Comparison of ENCODE assay signal across 10 cellular contexts in the genomic region with DNA sequence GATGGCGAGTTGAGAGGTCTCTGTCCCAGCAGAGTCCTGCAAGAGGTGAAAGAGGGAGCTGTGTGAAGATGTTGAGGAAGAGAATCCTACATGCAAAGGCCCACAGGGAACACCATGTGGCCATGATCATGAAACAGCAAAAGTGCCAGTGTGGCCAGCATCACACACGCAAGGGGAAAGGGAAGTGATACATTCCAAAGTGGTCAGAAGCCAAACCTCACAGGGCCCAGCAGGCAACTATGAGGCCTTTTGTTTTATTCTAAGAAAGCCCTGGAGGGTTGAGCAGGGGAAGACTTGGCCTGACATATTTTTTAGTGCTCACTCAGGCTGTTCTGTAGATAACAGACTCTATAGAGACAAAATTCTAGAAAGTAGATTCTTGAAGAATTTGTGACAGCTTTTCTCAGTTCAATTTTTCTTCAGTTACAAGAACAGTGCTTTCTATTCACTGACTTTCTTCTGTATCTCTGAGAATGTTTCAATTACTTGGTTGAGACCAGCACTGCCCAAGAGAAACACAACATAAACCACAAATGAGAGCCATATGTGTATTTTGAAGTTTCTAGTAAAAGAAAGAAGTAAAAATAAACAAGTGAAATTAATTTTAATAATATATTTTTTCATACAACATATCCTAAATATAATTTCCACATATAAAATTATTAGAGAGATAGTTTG.
DNase-seq lines count a peak whose midpoint lies in the region; ATAC-seq and TF ChIP-seq lines count a peak whose summit lies in the region.
"Had no signal": no experiment of that assay in that cellular context is flagged by ENCODE, and none has a peak within 500 bp of the region (broad histone marks: within the 10 kb centered on the region; RNA-seq: fewer than 3 reads in every experiment).

No MANE protein-coding gene starts in this region.

- H3K27me3 ChIP-seq in fibroblast of lung (ENCODE audit: control insufficient read depth, insufficient read depth, low read length) = no peaks in the 10 kb centered on the region

- TF ChIP-seq POLR2A in NB4 (IDR thresholded peaks at IDR 0.05; ENCODE audit: extremely low read depth, insufficient read length) = no peak

- H2AFZ ChIP-seq in fibroblast of lung (ENCODE audit: low read length) = no peak overlapping the region

- peak; percentile 26 for DNase-seq in SKM-1 treated with dmso at 0.1 percent for 144 hours (lab: John Stamatoyannopoulos, UW; ENCODE audit: unreplicated experiment)
- DNase-seq in SKM-1 (lab: John Stamatoyannopoulos, UW; ENCODE audit: unreplicated experiment) = no peak
- peak; percentile 51 for DNase-seq in NB4 (ENCODE audit: low read depth)
- DNase-seq in fibroblast of lung (ENCODE audit: low read depth in 2 of 2) = peak; percentile 14 to 63
- peak; percentile 60 for DNase-seq in stromal cell of bone marrow (ENCODE audit: low read depth)
- no peak for DNase-seq in chondrocyte (ENCODE audit: low spot score)
- DNase-seq in activated naive CD8-positive, alpha-beta T cell treated with anti-CD3 and anti-CD28 coated beads, Interleukin-2, amount 50 U/mL, for 24 hours = no peak
- DNase-seq: NCI-H69 had no signal

- no peaks in the 10 kb centered on the region for H3K9me3 ChIP-seq in fibroblast of lung (ENCODE audit: control insufficient read depth, insufficient read depth, low read depth, low read length)

- H3K4me2 ChIP-seq in fibroblast of lung (ENCODE audit: extremely low read depth, insufficient read depth, low read length) = no peak overlapping the region

- no peak for ATAC-seq in GM21529 (IDR thresholded peaks at IDR 0.05; ENCODE audit: unreplicated experiment)
- ATAC-seq in activated naive CD8-positive, alpha-beta T cell treated with anti-CD3 and anti-CD28 coated beads, Interleukin-2, amount 50 U/mL, for 24 hours = no peak

- no peak overlapping the region for H3K4me3 ChIP-seq in NB4 (ENCODE audit: low read depth, low read length)
- H3K4me3 ChIP-seq in fibroblast of lung (replicated peaks in 1 of 4; ENCODE audit: control extremely low read depth in 1 of 4, insufficient read depth in 1 of 4, low read depth in 3 of 4, low read length in 4 of 4) = no peak overlapping the region

- H3K36me3 Mint-ChIP-seq in chondrocyte (ENCODE audit: low read depth) = no peaks in the 10 kb centered on the region
- H3K36me3 Mint-ChIP-seq in activated naive CD8-positive, alpha-beta T cell treated with anti-CD3 and anti-CD28 coated beads, Interleukin-2, amount 50 U/mL, for 24 hours (ENCODE audit: low read depth) = no peaks in the 10 kb centered on the region

- H3K9me3 Mint-ChIP-seq in chondrocyte (ENCODE audit: low read depth) = no peaks in the 10 kb centered on the region
- no peaks in the 10 kb centered on the region for H3K9me3 Mint-ChIP-seq in activated naive CD8-positive, alpha-beta T cell treated with anti-CD3 and anti-CD28 coated beads, Interleukin-2, amount 50 U/mL, for 24 hours

- no peak for TF ChIP-seq CTCF in NB4 (IDR thresholded peaks at IDR 0.05; ENCODE audit: low read depth, low read length)
- TF ChIP-seq CTCF in fibroblast of lung (conservative IDR thresholded peaks at IDR 0.05 in 1 of 2, IDR thresholded peaks at IDR 0.05 in 1 of 2; ENCODE audit: low read depth in 1 of 2, low read length in 2 of 2) = no peak
- no peak for TF ChIP-seq CTCF in chondrocyte (IDR thresholded peaks at IDR 0.05)

- no peaks in the 10 kb centered on the region for H4K20me1 ChIP-seq in fibroblast of lung (ENCODE audit: control insufficient read depth, extremely low read depth, insufficient read depth, low read length)

- no peaks in the 10 kb centered on the region for H3K79me2 ChIP-seq in fibroblast of lung (ENCODE audit: control insufficient read depth, insufficient read depth, low read length)

- no peaks in the 10 kb centered on the region for H3K36me3 ChIP-seq in fibroblast of lung (ENCODE audit: control insufficient read depth, insufficient read depth, low read length)

- H3K9ac ChIP-seq in fibroblast of lung (ENCODE audit: insufficient read depth, low read length) = no peak overlapping the region

- peaks cover 5% of the 10 kb centered on the region for H3K27me3 Mint-ChIP-seq in chondrocyte (ENCODE audit: low read depth)
- no peaks in the 10 kb centered on the region for H3K27me3 Mint-ChIP-seq in activated naive CD8-positive, alpha-beta T cell treated with anti-CD3 and anti-CD28 coated beads, Interleukin-2, amount 50 U/mL, for 24 hours

- no peak overlapping the region for H3K4me3 Mint-ChIP-seq in chondrocyte (ENCODE audit: unreplicated experiment)
- H3K4me3 Mint-ChIP-seq in activated naive CD8-positive, alpha-beta T cell treated with anti-CD3 and anti-CD28 coated beads, Interleukin-2, amount 50 U/mL, for 24 hours = no peak overlapping the region
- H3K4me3 Mint-ChIP-seq: IgD-negative memory B cell had no signal

- no peaks in the 10 kb centered on the region for H3K4me1 ChIP-seq in fibroblast of lung (ENCODE audit: control insufficient read depth, extremely low read depth, insufficient read depth, low read length)

- no peak overlapping the region for H3K27ac Mint-ChIP-seq in chondrocyte (ENCODE audit: unreplicated experiment)
- H3K27ac Mint-ChIP-seq in activated naive CD8-positive, alpha-beta T cell treated with anti-CD3 and anti-CD28 coated beads, Interleukin-2, amount 50 U/mL, for 24 hours = no peak overlapping the region
- H3K27ac Mint-ChIP-seq: IgD-negative memory B cell had no signal

- H3K4me1 Mint-ChIP-seq in chondrocyte (ENCODE audit: low read depth) = no peaks in the 10 kb centered on the region
- no peaks in the 10 kb centered on the region for H3K4me1 Mint-ChIP-seq in activated naive CD8-positive, alpha-beta T cell treated with anti-CD3 and anti-CD28 coated beads, Interleukin-2, amount 50 U/mL, for 24 hours

- H3K27ac ChIP-seq in fibroblast of lung (ENCODE audit: insufficient read depth, low read length) = no peak overlapping the region

Comparison
In these comparisons a context has a peak if more than half of its experiments do, and no peak if none do; other contexts are left out.
1. DNase-seq: peak in SKM-1 treated with dmso at 0.1 percent for 144 hours (single experiment), NB4 (single experiment), fibroblast of lung (2 of 2) and stromal cell of bone marrow (single experiment); none in SKM-1 (single experiment), chondrocyte (single experiment) and activated naive CD8-positive, alpha-beta T cell treated with anti-CD3 and anti-CD28 coated beads, Interleukin-2, amount 50 U/mL, for 24 hours (single experiment).